In the genomic region with DNA sequence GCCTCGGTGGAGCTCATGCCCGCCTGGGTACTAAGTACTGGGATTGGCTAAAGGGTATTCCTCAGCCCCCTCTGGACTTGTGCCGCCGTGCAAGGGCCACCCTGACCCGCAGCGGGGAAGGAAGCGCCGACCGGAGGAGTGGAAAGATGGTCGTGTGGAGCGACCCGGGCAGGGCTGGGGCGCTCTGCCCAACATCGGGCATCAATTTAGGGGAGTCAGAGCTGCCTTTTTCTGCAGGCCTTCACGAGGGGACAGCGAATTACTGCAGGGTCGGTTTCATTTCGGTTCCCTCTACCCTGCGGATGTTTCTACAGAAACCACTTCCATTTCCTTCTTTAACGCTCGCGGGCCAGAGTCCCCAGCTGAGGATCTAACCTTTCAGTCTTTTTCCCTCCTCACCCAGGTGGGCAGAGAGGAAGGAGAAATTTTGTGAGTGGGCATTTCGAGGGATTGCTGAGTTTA, we compare ENCODE assay signal across 8 cellular contexts. TPM values are rescaled to one million over a fixed set of nuclear protein-coding genes. Genes with fewer than 3 reads are reported as not detected.
DNase-seq lines count a peak whose midpoint lies in the region; ATAC-seq, FAIRE-seq and TF ChIP-seq lines count a peak whose summit lies in the region.

No MANE protein-coding gene starts in this region.

- H3K9me3 ChIP-seq in BE2C (no peaks in the 10 kb centered on the region), astrocyte (ENCODE audit: insufficient read depth, low read depth, low read length) (no peaks in the 10 kb centered on the region), left lung (no peaks in the 10 kb centered on the region), thymus (ENCODE audit: control insufficient read depth) (no peaks in the 10 kb centered on the region)

- DNase-seq in BE2C (peak; percentile 82), KG1 (lab: John Stamatoyannopoulos, UW) (peak; percentile 84), astrocyte (ENCODE audit: low read depth) (no peak), left lung (peak in 1 of 2 donors; percentile 92), HK-2 (ENCODE audit: unreplicated experiment) (no peak), NCI-H146 treated with DMSO at 0.1 percent for 48 hours (lab: John Stamatoyannopoulos, UW; ENCODE audit: unreplicated experiment) (no peak)

- peak overlapping the region; percentile 91 for H2AFZ ChIP-seq in astrocyte (ENCODE audit: low read depth, low read length)

- peak overlapping the region; percentile 93 for H3K4me3 Mint-ChIP-seq in astrocyte (ENCODE audit: unreplicated experiment)

- H3K4me3 ChIP-seq in BE2C (ENCODE audit: low read depth, low read length) (peak overlapping the region; percentile 97), astrocyte (ENCODE audit: insufficient read depth, low read depth, low read length) (peak overlapping the region; percentile 88), left lung (peak overlapping the region; percentile 61 to 77), thymus (ENCODE audit: low read length) (peak overlapping the region; percentile 64)

- peak overlapping the region; percentile 83 for H3K4me2 ChIP-seq in astrocyte (ENCODE audit: low read length)

- H3K79me2 ChIP-seq in astrocyte (ENCODE audit: insufficient read depth, low read length): peaks cover 44% of the 10 kb centered on the region

- under 1% methylated on average over 23 of the region's 23 CpGs for WGBS in thymus

- peak overlapping the region; percentile 100 for H3K27ac Mint-ChIP-seq in astrocyte (ENCODE audit: unreplicated experiment)

- H3K27ac ChIP-seq in astrocyte (ENCODE audit: low read depth, low read length) (peak overlapping the region; percentile 100), left lung (peak overlapping the region; percentile 98 to 100), thymus (ENCODE audit: low read depth) (peak overlapping the region; percentile 93)

- H3K27me3 Mint-ChIP-seq in astrocyte (ENCODE audit: low read depth, unreplicated experiment): no peaks in the 10 kb centered on the region

- no peak for FAIRE-seq in astrocyte (lab: Jason Lieb, UNC)

- H4K20me1 ChIP-seq in astrocyte (ENCODE audit: insufficient read depth, low read length): peaks cover 12% of the 10 kb centered on the region

- intact Hi-C loops in left lung (cut with DNase I): loop anchor here in 1 of 2 donors (10.0 kb wide), 1 partner anchor 272 kb away; a partner anchor contains a TSS

- H3K36me3 Mint-ChIP-seq in astrocyte (ENCODE audit: low read depth, unreplicated experiment): peaks cover 3% of the 10 kb centered on the region

- ATAC-seq in left lung: no peak

- H3K9ac ChIP-seq in astrocyte (ENCODE audit: low read length): peak overlapping the region; percentile 98

- peaks cover 7% of the 10 kb centered on the region for H3K4me1 Mint-ChIP-seq in astrocyte (ENCODE audit: low read depth, unreplicated experiment)

- peak; percentile 31 for TF ChIP-seq POLR2A in GM19193 (IDR thresholded peaks at IDR 0.05; ENCODE audit: extremely low read depth, insufficient read depth, insufficient read length)

- no peaks in the 10 kb centered on the region for H3K4me1 ChIP-seq in BE2C
- H3K4me1 ChIP-seq in astrocyte (ENCODE audit: insufficient read depth, low read length): peaks cover 12% of the 10 kb centered on the region
- H3K4me1 ChIP-seq in left lung: peaks cover 23 to 64% of the 10 kb centered on the region in 2 donors
- H3K4me1 ChIP-seq in thymus (ENCODE audit: control insufficient read depth, insufficient read depth, low read length): no peaks in the 10 kb centered on the region

- H3K36me3 ChIP-seq in BE2C (peaks cover 8% of the 10 kb centered on the region), astrocyte (ENCODE audit: insufficient read depth, low read length) (peaks cover 13% of the 10 kb centered on the region), left lung (peaks cover 0 to 11% of the 10 kb centered on the region in 2 donors), thymus (ENCODE audit: control insufficient read depth, insufficient read depth) (no peaks in the 10 kb centered on the region)

- no peaks in the 10 kb centered on the region for H3K27me3 ChIP-seq in BE2C
- H3K27me3 ChIP-seq in astrocyte (ENCODE audit: insufficient read depth, low read length): no peaks in the 10 kb centered on the region
- H3K27me3 ChIP-seq in left lung: no peaks in the 10 kb centered on the region
- no peaks in the 10 kb centered on the region for H3K27me3 ChIP-seq in thymus (ENCODE audit: control insufficient read depth, insufficient read depth)

- H3K9me3 Mint-ChIP-seq in astrocyte (ENCODE audit: unreplicated experiment): no peaks in the 10 kb centered on the region

- TF ChIP-seq CTCF in BE2C (IDR thresholded peaks at IDR 0.05; ENCODE audit: low read depth, low read length) (no peak), astrocyte (IDR thresholded peaks at IDR 0.05; ENCODE audit: insufficient read depth, low read depth, low read length) (no peak), left lung (IDR thresholded peaks at IDR 0.05) (no peak)

RNA-seq across cellular contexts. Expression of a gene that starts 1.0 kb away (rescaled TPM):
- 45.4 TPM for polyA plus RNA-seq in BE2C (2012; ENCODE audit: insufficient read depth, insufficient read length, low read depth)
- total RNA-seq in astrocyte (37.4 and 39.6 TPM in 2 replicates), left lung (10 to 100 TPM; 48.6 to 54.5 TPM)
- 27.9 TPM for polyA plus RNA-seq in thymus

RNA-seq across cellular contexts. Expression of a gene that starts 5.5 kb away (rescaled TPM):
- polyA plus RNA-seq in BE2C (2012; ENCODE audit: insufficient read depth, insufficient read length, low read depth): 13.5 TPM
- 128 and 141 TPM in 2 replicates for total RNA-seq in astrocyte
- total RNA-seq in left lung: 100 to 1,000 TPM; 108 to 109 TPM
- polyA plus RNA-seq in thymus: 13.8 TPM

Comparison
In these comparisons a context has a peak if more than half of its experiments do, and no peak if none do; other contexts are left out.
1. DNase-seq: peak in BE2C (single experiment) and KG1 (single experiment); none in astrocyte (single experiment), HK-2 (single experiment) and NCI-H146 treated with DMSO at 0.1 percent for 48 hours (single experiment).
2. Peak in every context shown above with its lines, with median percentiles within 50 percentile points of each other: H3K4me3 ChIP-seq and H3K27ac ChIP-seq.